ENCODE assay signal across 8 cellular contexts in genomic region chr1:52404116-52404974, GRCh38. TPM values are rescaled to one million over a fixed set of nuclear protein-coding genes. Genes with fewer than 3 reads are reported as not detected.
DNase-seq lines count a peak whose midpoint lies in the region; ATAC-seq, FAIRE-seq and TF ChIP-seq lines count a peak whose summit lies in the region.

TSS of gene ORC1 (minus strand) at chr1:52404423. CDS start at chr1:52402223, 2,200 bp downstream.
TSS of gene PRPF38A (plus strand) at chr1:52404602. CDS start at chr1:52404750, 148 bp downstream.

- peaks cover 0 to 4% of the 10 kb centered on the region in 2 donors for H3K36me3 ChIP-seq in body of pancreas (replicated peaks in 1 of 2; ENCODE audit: insufficient read depth in 1 of 2, low read depth in 2 of 2)
- peaks cover 0 to 20% of the 10 kb centered on the region in 2 donors for H3K36me3 ChIP-seq in gastrocnemius medialis

- H3K9me3 ChIP-seq in A549 (no peaks in the 10 kb centered on the region), body of pancreas (no peaks in the 10 kb centered on the region), gastrocnemius medialis (no peaks in the 10 kb centered on the region)

- DNase-seq in A549 (ENCODE audit: low read depth in 1 of 2, low spot score in 1 of 2), result peak; percentile 85 to 95
- DNase-seq in NCI-H2107 treated with DMSO at 0.1 percent for 48 hours (lab: John Stamatoyannopoulos, UW; ENCODE audit: unreplicated experiment), result peak; percentile 96
- DNase-seq in body of pancreas, result peak; percentile 98 to 100 (median 98)
- DNase-seq in iPS DF 4.7 (ENCODE audit: extremely low read depth, low spot score), result peak; percentile 91
- peak; percentile 94 to 95 for DNase-seq in gastrocnemius medialis

- CTCF ChIA-PET in A549 (lab: Yijun Ruan, JAX), result interaction anchor here (0.9 to 1.6 kb wide), 4 partner anchors 11 to 282 kb away, joined by 3 to 4 read pairs (median 3); partner anchors contain the start of gene CC2D1B

- intact Hi-C loops in body of pancreas (cut with DNase I) (no loop called here), gastrocnemius medialis (cut with DNase I; ENCODE audit: low total_unique reads) (loop anchor here (1.0 to 5.0 kb wide), 3 partner anchors 38 to 282 kb away; partner anchors contain the start of genes CC2D1B and TUT4)

- H3K4me3 ChIP-seq in A549 (peak within 1 kb of the TSS; percentile 93), body of pancreas (peak within 1 kb of the TSS; percentile 59 to 68), gastrocnemius medialis (peak within 1 kb of the TSS; percentile 77 to 94 (median 86))

- under 1% methylated on average over 39 of the region's 57 CpGs for WGBS in A549 (ENCODE audit: missing lambda C conversion rate)
- WGBS in body of pancreas, 2 donors, result 0% methylated on average over 42 to 57 of the region's 57 CpGs

- peak within 1 kb of the TSS; percentile 93 to 94 for H3K27ac ChIP-seq in A549
- H3K27ac ChIP-seq in body of pancreas, result peak within 1 kb of the TSS; percentile 56 to 97 (median 84)
- peak within 1 kb of the TSS; percentile 86 to 91 (median 88) for H3K27ac ChIP-seq in gastrocnemius medialis

- no peak for TF ChIP-seq RAD21 in A549 (conservative IDR thresholded peaks at IDR 0.05 in 1 of 2, IDR thresholded peaks at IDR 0.05 in 1 of 2)

- POLR2A ChIA-PET in A549 (lab: Yijun Ruan, JAX), result interaction anchor here (0.5 to 1.7 kb wide), 9 partner anchors 37 to 507 kb away, joined by 3 to 10 read pairs (median 4); partner anchors contain the start of genes TUT4 and ZYG11A

- in situ Hi-C loops in gastrocnemius medialis (cut with MboI; ENCODE audit: low sequenced_read_pairs in 4 of 4), result loop anchor here in 3 of 4 donors (25.0 kb wide), 1 partner anchor 283 kb away; the partner anchor contains the start of gene COA7 (in 3 of the 3)

- TF ChIP-seq EP300 in A549 (IDR thresholded peaks at IDR 0.05), result no peak

- FAIRE-seq in A549 (lab: Jason Lieb, UNC), result no peak
- peak; percentile 77 for FAIRE-seq in TTC549 (lab: Jason Lieb, UNC)

- H3K4me1 ChIP-seq in A549, result peaks cover 21% of the 10 kb centered on the region; the same call in 2 of the 3 replicates
- H3K4me1 ChIP-seq in body of pancreas, result peaks cover 21% of the 10 kb centered on the region
- peaks cover 25 to 26% of the 10 kb centered on the region in 2 donors for H3K4me1 ChIP-seq in gastrocnemius medialis

- peak; percentile 48 for TF ChIP-seq POLR2A in A549 (IDR thresholded peaks at IDR 0.05; ENCODE audit: low read length)
- peak; percentile 66 for TF ChIP-seq POLR2A in GM18526 (IDR thresholded peaks at IDR 0.05; ENCODE audit: extremely low read depth, insufficient read length)
- peak in 2 of 3 donors; percentile 70 to 79 for TF ChIP-seq POLR2A in body of pancreas (IDR thresholded peaks at IDR 0.05)
- TF ChIP-seq POLR2A in gastrocnemius medialis (IDR thresholded peaks at IDR 0.05), result peak; percentile 44 to 52

- no peak for TF ChIP-seq CTCF in A549 (IDR thresholded peaks at IDR 0.05)
- TF ChIP-seq CTCF in body of pancreas (IDR thresholded peaks at IDR 0.05), result peak; percentile 23 to 83 (median 51)
- peak; percentile 41 to 60 (median 50) for TF ChIP-seq CTCF in gastrocnemius medialis (IDR thresholded peaks at IDR 0.05 in 4 of 5, conservative IDR thresholded peaks at IDR 0.05 in 1 of 5)

- peak within 1 kb of the TSS; percentile 94 for H3K4me2 ChIP-seq in A549

- ATAC-seq in A549 (peak; percentile 93 to 96), HG03066 (IDR thresholded peaks at IDR 0.05; ENCODE audit: low read depth, unreplicated experiment) (peak; percentile 94), body of pancreas (peak; percentile 100), gastrocnemius medialis (peak; percentile 97 to 98)

- H3K27me3 ChIP-seq in body of pancreas (no peaks in the 10 kb centered on the region), gastrocnemius medialis (no peaks in the 10 kb centered on the region)

TF ChIP-seq in A549, 52 proteins besides CTCF, POLR2A, EP300 and RAD21 (continues in another document):
- TF ChIP-seq TFCP2L1 (CRISPR knock-in tag; IDR thresholded peaks at IDR 0.05) (no peak), FOXS1 (CRISPR knock-in tag; IDR thresholded peaks at IDR 0.05) (no peak), SREBF2 (IDR thresholded peaks at IDR 0.05) (no peak), JUN (IDR thresholded peaks at IDR 0.05) (0 out of 5 replicates have a peak, but pooled peaks of 1 of the 2 experiments have one; percentile 32), RFX5 (IDR thresholded peaks at IDR 0.05) (no peak), ELK1 (IDR thresholded peaks at IDR 0.05; ENCODE audit: low read depth, low read length) (no peak), KDM5A (IDR thresholded peaks at IDR 0.05) (peak; percentile 84), PHF8 (IDR thresholded peaks at IDR 0.05; ENCODE audit: borderline replicate concordance, low read depth) (peak; percentile 73), ATOH8 (CRISPR knock-in tag; IDR thresholded peaks at IDR 0.05; ENCODE audit: low read depth) (no peak), ZNF302 (CRISPR knock-in tag; IDR thresholded peaks at IDR 0.05) (no peak), CBX8 (IDR thresholded peaks at IDR 0.05) (no peak), CEBPB (IDR thresholded peaks at IDR 0.05) (peak; percentile 83 to 97), POLR2AphosphoS2 (conservative IDR thresholded peaks at IDR 0.05; ENCODE audit: low read length) (no peak), ZFP36 (IDR thresholded peaks at IDR 0.05; ENCODE audit: borderline replicate concordance, partially characterized antibody) (no peak)
- TF ChIP-seq, protein P1, sequence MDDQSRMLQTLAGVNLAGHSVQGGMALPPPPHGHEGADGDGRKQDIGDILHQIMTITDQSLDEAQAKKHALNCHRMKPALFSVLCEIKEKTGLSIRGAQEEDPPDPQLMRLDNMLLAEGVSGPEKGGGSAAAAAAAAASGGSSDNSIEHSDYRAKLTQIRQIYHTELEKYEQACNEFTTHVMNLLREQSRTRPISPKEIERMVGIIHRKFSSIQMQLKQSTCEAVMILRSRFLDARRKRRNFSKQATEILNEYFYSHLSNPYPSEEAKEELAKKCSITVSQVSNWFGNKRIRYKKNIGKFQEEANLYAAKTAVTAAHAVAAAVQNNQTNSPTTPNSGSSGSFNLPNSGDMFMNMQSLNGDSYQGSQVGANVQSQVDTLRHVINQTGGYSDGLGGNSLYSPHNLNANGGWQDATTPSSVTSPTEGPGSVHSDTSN (IDR thresholded peaks at IDR 0.05), result no peak
- TF ChIP-seq, protein P2, sequence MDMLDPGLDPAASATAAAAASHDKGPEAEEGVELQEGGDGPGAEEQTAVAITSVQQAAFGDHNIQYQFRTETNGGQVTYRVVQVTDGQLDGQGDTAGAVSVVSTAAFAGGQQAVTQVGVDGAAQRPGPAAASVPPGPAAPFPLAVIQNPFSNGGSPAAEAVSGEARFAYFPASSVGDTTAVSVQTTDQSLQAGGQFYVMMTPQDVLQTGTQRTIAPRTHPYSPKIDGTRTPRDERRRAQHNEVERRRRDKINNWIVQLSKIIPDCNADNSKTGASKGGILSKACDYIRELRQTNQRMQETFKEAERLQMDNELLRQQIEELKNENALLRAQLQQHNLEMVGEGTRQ (IDR thresholded peaks at IDR 0.05), result no peak
- TF ChIP-seq, protein P3, sequence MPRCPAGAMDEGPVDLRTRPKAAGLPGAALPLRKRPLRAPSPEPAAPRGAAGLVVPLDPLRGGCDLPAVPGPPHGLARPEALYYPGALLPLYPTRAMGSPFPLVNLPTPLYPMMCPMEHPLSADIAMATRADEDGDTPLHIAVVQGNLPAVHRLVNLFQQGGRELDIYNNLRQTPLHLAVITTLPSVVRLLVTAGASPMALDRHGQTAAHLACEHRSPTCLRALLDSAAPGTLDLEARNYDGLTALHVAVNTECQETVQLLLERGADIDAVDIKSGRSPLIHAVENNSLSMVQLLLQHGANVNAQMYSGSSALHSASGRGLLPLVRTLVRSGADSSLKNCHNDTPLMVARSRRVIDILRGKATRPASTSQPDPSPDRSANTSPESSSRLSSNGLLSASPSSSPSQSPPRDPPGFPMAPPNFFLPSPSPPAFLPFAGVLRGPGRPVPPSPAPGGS (IDR thresholded peaks at IDR 0.05), result 0 out of 3 replicates have a peak, but pooled peaks have one; percentile 20
- TF ChIP-seq, protein P4, sequence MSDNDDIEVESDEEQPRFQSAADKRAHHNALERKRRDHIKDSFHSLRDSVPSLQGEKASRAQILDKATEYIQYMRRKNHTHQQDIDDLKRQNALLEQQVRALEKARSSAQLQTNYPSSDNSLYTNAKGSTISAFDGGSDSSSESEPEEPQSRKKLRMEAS (IDR thresholded peaks at IDR 0.05), result peak; percentile 52

RNA-seq across cellular contexts. Expression of gene ORC1, which starts in this region (rescaled TPM):
- polyA plus RNA-seq in A549 (2011; rRNA removed) (17.7 and 19.1 TPM in 2 replicates), A549 (2017; fragmentation: RNase III; extraction: RNeasy Plus Mini Kit Qiagen cat#74134 plus additional on column Dnase treatment) (17.7 to 18.9 TPM (median 18.2 TPM) in 3 replicates)
- 17.4 and 21.3 TPM in 2 replicates for polyA plus RNA-seq in A549 (2012; cell fraction: cytosol; rRNA removed)
- 26.2 and 28.6 TPM in 2 replicates for polyA plus RNA-seq in A549 (2012; cell fraction: nucleus; rRNA removed)
- 15.6 and 16.8 TPM in 2 replicates for polyA minus RNA-seq in A549 (2011; rRNA and poly(A)+ RNA removed)
- total RNA-seq in body of pancreas (under 1 TPM in 1 of 2 donors, not detected in 1; 0.52 TPM), gastrocnemius medialis (1 to 10 TPM in 1 of 4 donors, under 1 TPM in 3; 0.29 to 2.6 (median 0.50) TPM)

RNA-seq across cellular contexts. Expression of gene PRPF38A, which starts in this region (rescaled TPM):
- polyA plus RNA-seq in A549 (2011; rRNA removed) (24.0 and 30.4 TPM in 2 replicates), A549 (2017; fragmentation: RNase III; extraction: RNeasy Plus Mini Kit Qiagen cat#74134 plus additional on column Dnase treatment) (12.9 to 14.1 TPM (median 13.0 TPM) in 3 replicates)
- 9.6 and 9.7 TPM in 2 replicates for polyA plus RNA-seq in A549 (2012; cell fraction: cytosol; rRNA removed)
- 10.9 and 12.0 TPM in 2 replicates for polyA plus RNA-seq in A549 (2012; cell fraction: nucleus; rRNA removed)
- 21.0 and 24.6 TPM in 2 replicates for polyA minus RNA-seq in A549 (2011; rRNA and poly(A)+ RNA removed)
- total RNA-seq in body of pancreas (1 to 10 TPM; 6.7 to 8.9 TPM), gastrocnemius medialis (1 to 10 TPM; 3.0 to 8.2 (median 5.3) TPM)

Comparison
In these comparisons a context has a peak if more than half of its experiments do, and no peak if none do; other contexts are left out.
1. Peak in every context shown above with its lines: DNase-seq, ATAC-seq, H3K4me3 ChIP-seq and H3K27ac ChIP-seq.